Comparison of ENCODE assay signal across 1 cellular context in genomic region chr6:42938987-42939809, GRCh38.
TF ChIP-seq lines count a peak whose summit lies in the region.

No MANE protein-coding gene starts in this region.

TF ChIP-seq in HepG2, 621 proteins besides CTCF, POLR2A, EP300 and RAD21 (continued from another document and continues in another):
- TF ChIP-seq ZHX1 (CRISPR knock-in tag; IDR thresholded peaks at IDR 0.05; ENCODE audit: low read depth): peak; percentile 92; the same call in 1 of the 2 replicates
- TF ChIP-seq PHB2 (IDR thresholded peaks at IDR 0.05; ENCODE audit: partially characterized antibody): no peak
- no peak for TF ChIP-seq ZNF776 (CRISPR knock-in tag; IDR thresholded peaks at IDR 0.05)
- TF ChIP-seq NFKBIZ (CRISPR knock-in tag; IDR thresholded peaks at IDR 0.05): 0 out of 2 replicates have a peak, but pooled peaks have one; percentile 71
- peak; percentile 29; the same call in 1 of the 2 replicates for TF ChIP-seq PHF20 (CRISPR knock-in tag; IDR thresholded peaks at IDR 0.05)
- peak; percentile 97; the same call in 1 of the 2 replicates for TF ChIP-seq ZNF580 (CRISPR knock-in tag; IDR thresholded peaks at IDR 0.05; ENCODE audit: borderline replicate concordance, low read depth)
- peak; percentile 41; the same call in 1 of the 2 replicates for TF ChIP-seq NFKB2 (CRISPR knock-in tag; IDR thresholded peaks at IDR 0.05; ENCODE audit: borderline replicate concordance)
- 0 out of 2 replicates have a peak, but pooled peaks have one; percentile 25 for TF ChIP-seq TGIF2 (CRISPR knock-in tag; IDR thresholded peaks at IDR 0.05)
- TF ChIP-seq ATRX (CRISPR knock-in tag; IDR thresholded peaks at IDR 0.05; ENCODE audit: borderline replicate concordance): no peak
- TF ChIP-seq SRF (IDR thresholded peaks at IDR 0.05; ENCODE audit: low read depth, low read length): no peak
- TF ChIP-seq ZBTB38 (CRISPR knock-in tag; IDR thresholded peaks at IDR 0.05): peak; percentile 71; the same call in 1 of the 2 replicates
- no peak for TF ChIP-seq ZNF615 (CRISPR knock-in tag; IDR thresholded peaks at IDR 0.05; ENCODE audit: borderline replicate concordance)
- peak; percentile 51; the same call in 1 of the 2 replicates for TF ChIP-seq ZNF629 (CRISPR knock-in tag; conservative IDR thresholded peaks at IDR 0.05)
- no peak for TF ChIP-seq RERE (CRISPR knock-in tag; IDR thresholded peaks at IDR 0.05; ENCODE audit: low read depth)
- TF ChIP-seq HDAC2 (CRISPR knock-in tag; IDR thresholded peaks at IDR 0.05): peak; percentile 92
- peak; percentile 99 for TF ChIP-seq MTA1 (CRISPR knock-in tag; IDR thresholded peaks at IDR 0.05; ENCODE audit: borderline replicate concordance)
- no peak for TF ChIP-seq ZNF576 (CRISPR knock-in tag; IDR thresholded peaks at IDR 0.05)
- no peak for TF ChIP-seq ZNF512 (CRISPR knock-in tag; IDR thresholded peaks at IDR 0.05)
- peak; percentile 80 for TF ChIP-seq MLX (CRISPR knock-in tag; IDR thresholded peaks at IDR 0.05)
- no peak for TF ChIP-seq ZNF136 (CRISPR knock-in tag; IDR thresholded peaks at IDR 0.05; ENCODE audit: low read depth)
- no peak for TF ChIP-seq ZNF570 (CRISPR knock-in tag; IDR thresholded peaks at IDR 0.05; ENCODE audit: borderline replicate concordance)
- peak; percentile 50; the same call in 1 of the 2 replicates for TF ChIP-seq MXD1 (CRISPR knock-in tag; IDR thresholded peaks at IDR 0.05)
- 0 out of 2 replicates have a peak, but pooled peaks have one; percentile 44 for TF ChIP-seq ZNF713 (CRISPR knock-in tag; IDR thresholded peaks at IDR 0.05)
- TF ChIP-seq ARID2 (CRISPR knock-in tag; IDR thresholded peaks at IDR 0.05; ENCODE audit: borderline replicate concordance): no peak
- no peak for TF ChIP-seq PAWR (CRISPR knock-in tag; IDR thresholded peaks at IDR 0.05; ENCODE audit: borderline replicate concordance)
- no peak for TF ChIP-seq MAFK (conservative IDR thresholded peaks at IDR 0.05 in 1 of 2, IDR thresholded peaks at IDR 0.05 in 1 of 2; ENCODE audit: low read length in 2 of 2)
- peak; percentile 32 for TF ChIP-seq TBL1XR1 (IDR thresholded peaks at IDR 0.05; ENCODE audit: borderline replicate concordance, low read length, partially characterized antibody)
- TF ChIP-seq ELF1 (CRISPR knock-in tag; IDR thresholded peaks at IDR 0.05): peak; percentile 71
- no peak for TF ChIP-seq ZMAT3 (CRISPR knock-in tag; conservative IDR thresholded peaks at IDR 0.05)
- no peak for TF ChIP-seq USF2 (IDR thresholded peaks at IDR 0.05; ENCODE audit: low read depth, low read length)
- no peak for TF ChIP-seq USF2 (CRISPR knock-in tag; IDR thresholded peaks at IDR 0.05; ENCODE audit: borderline replicate concordance)
- TF ChIP-seq ZFP62 (CRISPR knock-in tag; IDR thresholded peaks at IDR 0.05): no peak
- TF ChIP-seq DRAP1 (CRISPR knock-in tag; IDR thresholded peaks at IDR 0.05): peak; percentile 83
- TF ChIP-seq KDM2A (CRISPR knock-in tag; IDR thresholded peaks at IDR 0.05; ENCODE audit: borderline replicate concordance, low read depth): peak; percentile 84; the same call in 1 of the 2 replicates
- TF ChIP-seq ZNF605 (CRISPR knock-in tag; IDR thresholded peaks at IDR 0.05): peak; percentile 97; the same call in 1 of the 2 replicates
- TF ChIP-seq ZNF33A (CRISPR knock-in tag; IDR thresholded peaks at IDR 0.05; ENCODE audit: borderline replicate concordance): no peak
- TF ChIP-seq HDAC6 (IDR thresholded peaks at IDR 0.05; ENCODE audit: low read depth, low read length): no peak
- TF ChIP-seq NR2F6 (IDR thresholded peaks at IDR 0.05): peak; percentile 82
- peak; percentile 90 for TF ChIP-seq NR2F6 (CRISPR knock-in tag; IDR thresholded peaks at IDR 0.05)
- TF ChIP-seq MLXIP (CRISPR knock-in tag; IDR thresholded peaks at IDR 0.05; ENCODE audit: borderline replicate concordance): no peak
- peak; percentile 91 for TF ChIP-seq ZFX (CRISPR knock-in tag; IDR thresholded peaks at IDR 0.05; ENCODE audit: low read depth)
- no peak for TF ChIP-seq SOX6 (IDR thresholded peaks at IDR 0.05)
- TF ChIP-seq SOX6 (CRISPR knock-in tag; IDR thresholded peaks at IDR 0.05): peak; percentile 90
- peak; percentile 87 for TF ChIP-seq FLYWCH1 (CRISPR knock-in tag; IDR thresholded peaks at IDR 0.05)
- TF ChIP-seq NFATC3 (CRISPR knock-in tag; IDR thresholded peaks at IDR 0.05): no peak
- TF ChIP-seq MAFF (IDR thresholded peaks at IDR 0.05; ENCODE audit: low read depth, low read length): no peak
- TF ChIP-seq HNF4G (IDR thresholded peaks at IDR 0.05; ENCODE audit: borderline replicate concordance, low read depth, low read length): peak; percentile 85
- peak; percentile 80; the same call in 1 of the 2 replicates for TF ChIP-seq HNF4G (CRISPR knock-in tag; IDR thresholded peaks at IDR 0.05; ENCODE audit: borderline replicate concordance, low read depth)
